In genomic region chr10:22624289-22624738, GRCh38 we compare ENCODE assay signal across 10 cellular contexts.
A peak's percentile ranks its signal among the peaks of the same experiment; 100 is the strongest.
DNase-seq lines count a peak whose midpoint lies in the region; ATAC-seq, FAIRE-seq and TF ChIP-seq lines count a peak whose summit lies in the region.
"Had no signal": no experiment of that assay in that cellular context is flagged by ENCODE, and none has a peak within 500 bp of the region (broad histone marks: within the 10 kb centered on the region; RNA-seq: fewer than 3 reads in every experiment).

No MANE protein-coding gene starts in this region.

- H3K4me3 ChIP-seq in A549 (no peak overlapping the region), HEK293 (ENCODE audit: low read depth, low read length) (no peak overlapping the region), adipocyte (ENCODE audit: low read length) (peak overlapping the region; percentile 35)

- TF ChIP-seq CTCF in A549 (IDR thresholded peaks at IDR 0.05) = no peak
- TF ChIP-seq CTCF in HEK293 (tag by site-specific recombination; IDR thresholded peaks at IDR 0.05) = no peak

- peak; percentile 28 for FAIRE-seq in A549 (lab: Jason Lieb, UNC)
- FAIRE-seq: islet of Langerhans, TTC549 had no signal

- DNase-seq in A549 (ENCODE audit: low read depth in 1 of 2, low spot score in 1 of 2) (peak in 1 of 2 experiments; percentile 67), adipocyte (ENCODE audit: low read depth) (peak; percentile 86), left kidney (ENCODE audit: low read depth, low spot score) (peak; percentile 34), NCI-H146 treated with DMSO at 0.1 percent for 48 hours (lab: John Stamatoyannopoulos, UW; ENCODE audit: unreplicated experiment) (no peak), NCI-H1105 treated with DMSO at 0.1 percent for 48 hours (lab: John Stamatoyannopoulos, UW) (no peak), inferior parietal cortex (ENCODE audit: extremely low spot score) (no peak)

- H3K4me2 ChIP-seq in A549 = peak overlapping the region; percentile 69

- H3K9ac ChIP-seq in adipocyte (ENCODE audit: low read length) = peak overlapping the region; percentile 22

- TF ChIP-seq RAD21 in A549 (conservative IDR thresholded peaks at IDR 0.05 in 1 of 2, IDR thresholded peaks at IDR 0.05 in 1 of 2) = no peak

- peak; percentile 15 to 24; a peak in 2 of 5 replicates for TF ChIP-seq EP300 in A549 (IDR thresholded peaks at IDR 0.05)

- H3K9me3 ChIP-seq in A549 (no peaks in the 10 kb centered on the region), HEK293 (ENCODE audit: control insufficient read depth, insufficient read depth, low read depth, low read length) (no peaks in the 10 kb centered on the region), adipocyte (ENCODE audit: control insufficient read depth, low read length) (no peaks in the 10 kb centered on the region)

- whole genome bisulfite sequencing in A549 (ENCODE audit: missing lambda C conversion rate) = 23% methylated on average over 3 of the region's 3 CpGs

- H3K4me1 ChIP-seq in A549 = peaks cover 85% of the 10 kb centered on the region
- H3K4me1 ChIP-seq in HEK293 (ENCODE audit: control insufficient read depth, insufficient read depth, low read length) = peaks cover 20% of the 10 kb centered on the region
- H3K4me1 ChIP-seq in adipocyte (ENCODE audit: control insufficient read depth, insufficient read depth, low read length) = peaks cover 65% of the 10 kb centered on the region

- TF ChIP-seq POLR2A in A549 (IDR thresholded peaks at IDR 0.05; ENCODE audit: low read length) = no peak

- POLR2A ChIA-PET in A549 (lab: Yijun Ruan, JAX) (no interaction called here), HEK293 (lab: Yijun Ruan, JAX) (interaction anchor here (0.6 kb wide), 1 partner anchor 307 kb away, joined by 3 read pairs; no protein-coding TSS in a partner anchor)

- H3K27me3 ChIP-seq in adipocyte (replicated peaks; ENCODE audit: control insufficient read depth, insufficient read depth, low read length) = no peaks in the 10 kb centered on the region

- H3K36me3 ChIP-seq in HEK293 (ENCODE audit: control insufficient read depth in 2 of 2, insufficient read depth in 1 of 2, low read length in 2 of 2) (no peaks in the 10 kb centered on the region), adipocyte (ENCODE audit: control insufficient read depth, insufficient read depth, low read length, severe bottlenecking) (no peaks in the 10 kb centered on the region)

- CTCF ChIA-PET in A549 (lab: Yijun Ruan, JAX) = interaction anchor here (0.8 to 1.5 kb wide), 3 partner anchors 15 to 365 kb away, joined by 3 to 5 read pairs (median 4); no protein-coding TSS in a partner anchor
- CTCF ChIA-PET in HEK293 (lab: Yijun Ruan, JAX) = interaction anchor here (0.6 to 1.3 kb wide), 4 partner anchors 13 to 39 kb away, joined by 3 to 4 read pairs (median 3); no protein-coding TSS in a partner anchor

- H3K27ac ChIP-seq in A549 (peak overlapping the region; percentile 43 to 77), HEK293 (ENCODE audit: extremely low read depth, low read depth, low read length) (no peak overlapping the region)

- ATAC-seq in A549 (peak; percentile 26 to 62; a peak in 4 of 6 replicates), HG02763 (IDR thresholded peaks at IDR 0.05; ENCODE audit: unreplicated experiment) (no peak)

TF ChIP-seq in A549, 52 proteins besides CTCF, POLR2A, EP300 and RAD21:
- 0 out of 2 replicates have a peak, but pooled peaks have one; percentile 4 for TF ChIP-seq EHMT2 (IDR thresholded peaks at IDR 0.05; ENCODE audit: low read depth)
- TF ChIP-seq JUN (IDR thresholded peaks at IDR 0.05) = peak; percentile 25 to 32; a peak in 1 of 5 replicates
- peak; percentile 97 for TF ChIP-seq MAFK (IDR thresholded peaks at IDR 0.05; ENCODE audit: partially characterized antibody)
- peak; percentile 40; the same call in 1 of the 2 replicates for TF ChIP-seq MAX (IDR thresholded peaks at IDR 0.05)
- no peak for TF ChIP-seq ATOH8 (CRISPR knock-in tag; IDR thresholded peaks at IDR 0.05; ENCODE audit: low read depth)
- 0 out of 3 replicates have a peak, but pooled peaks have one; percentile 25 for TF ChIP-seq BCL3 (IDR thresholded peaks at IDR 0.05)
- TF ChIP-seq CEBPB (IDR thresholded peaks at IDR 0.05) = peak in 1 of 2 experiments; percentile 54; a peak in 1 of 4 replicates
- peak; percentile 65 for TF ChIP-seq FOSL2 (IDR thresholded peaks at IDR 0.05)
- peak; percentile 94 for TF ChIP-seq FOSL2 (CRISPR knock-in tag; IDR thresholded peaks at IDR 0.05)
- no peak for TF ChIP-seq POLR2AphosphoS2 (conservative IDR thresholded peaks at IDR 0.05; ENCODE audit: low read length)
- peak; percentile 65 for TF ChIP-seq JUNB (IDR thresholded peaks at IDR 0.05)
TF ChIP-seq in A549: peak in this region for 8.

TF ChIP-seq in HEK293, 187 proteins besides CTCF, POLR2A, EP300 and RAD21 (continues in another document):
- TF ChIP-seq ZNF112 (tag by site-specific recombination; IDR thresholded peaks at IDR 0.05) (no peak), BCL11B (tag by site-specific recombination; IDR thresholded peaks at IDR 0.05; ENCODE audit: low read depth) (no peak), ZNF239 (tag by site-specific recombination; IDR thresholded peaks at IDR 0.05) (no peak), ZXDB (tag by site-specific recombination; IDR thresholded peaks at IDR 0.05) (peak; percentile 47; the same call in 1 of the 2 replicates), PRDM6 (tag by site-specific recombination; IDR thresholded peaks at IDR 0.05) (peak; percentile 56; the same call in 1 of the 2 replicates), INSM2 (tag by site-specific recombination; IDR thresholded peaks at IDR 0.05) (0 out of 2 replicates have a peak, but pooled peaks have one; percentile 26), ZNF600 (tag by site-specific recombination; IDR thresholded peaks at IDR 0.05) (peak; percentile 64; the same call in 1 of the 2 replicates), ZEB2 (tag by site-specific recombination; IDR thresholded peaks at IDR 0.05) (peak; percentile 37; the same call in 1 of the 2 replicates), YY2 (tag by site-specific recombination; IDR thresholded peaks at IDR 0.05) (no peak), SETDB1 (IDR thresholded peaks at IDR 0.05; ENCODE audit: insufficient read length, low read length) (no peak), OVOL3 (tag by site-specific recombination; IDR thresholded peaks at IDR 0.05) (no peak), KLF10 (tag by site-specific recombination; IDR thresholded peaks at IDR 0.05) (peak; percentile 7; the same call in 1 of the 2 replicates), SP7 (tag by site-specific recombination; IDR thresholded peaks at IDR 0.05) (0 out of 2 replicates have a peak, but pooled peaks have one; percentile 25), ZNF560 (tag by site-specific recombination; IDR thresholded peaks at IDR 0.05; ENCODE audit: borderline replicate concordance) (no peak), ZNF561 (tag by site-specific recombination; IDR thresholded peaks at IDR 0.05; ENCODE audit: borderline replicate concordance) (no peak), ZNF571 (tag by site-specific recombination; IDR thresholded peaks at IDR 0.05) (no peak), GLIS1 (tag by site-specific recombination; IDR thresholded peaks at IDR 0.05) (peak; percentile 38; the same call in 1 of the 2 replicates), ZSCAN23 (tag by site-specific recombination; IDR thresholded peaks at IDR 0.05) (no peak), GLIS2 (tag by site-specific recombination; IDR thresholded peaks at IDR 0.05) (no peak), ZNF701 (tag by site-specific recombination; IDR thresholded peaks at IDR 0.05) (no peak)

Comparison
In these comparisons a context has a peak if more than half of its experiments do, and no peak if none do; other contexts are left out.
1. DNase-seq: peak in adipocyte (single experiment) and left kidney (single experiment); none in NCI-H146 treated with DMSO at 0.1 percent for 48 hours (single experiment), NCI-H1105 treated with DMSO at 0.1 percent for 48 hours (single experiment) and inferior parietal cortex (single experiment).